Comparison of ENCODE assay signal across 1 cellular context in the genomic region with DNA sequence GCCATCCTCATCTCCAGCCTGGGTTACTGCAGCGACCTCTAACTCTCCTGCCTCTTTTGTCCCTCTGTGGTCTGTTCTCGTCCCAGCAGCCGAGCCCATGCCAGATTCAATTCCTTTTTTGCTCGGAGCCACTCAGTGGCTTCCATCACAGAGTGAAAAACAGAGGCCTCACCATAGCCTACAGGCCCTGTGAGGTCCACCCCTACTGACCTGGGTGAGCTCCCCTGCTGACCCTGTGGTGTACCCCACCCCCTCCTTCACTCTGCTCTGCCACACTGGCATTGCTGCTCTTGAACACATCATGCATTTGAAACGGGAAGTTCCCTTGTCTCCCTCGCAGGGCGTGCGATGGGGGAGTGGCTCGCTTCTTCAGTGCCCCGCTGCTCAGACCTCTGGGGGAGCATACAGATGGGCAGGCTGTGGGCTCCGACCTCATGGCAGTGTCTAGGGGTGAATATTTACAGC.
TF ChIP-seq lines count a peak whose summit lies in the region.

No MANE protein-coding gene starts in this region.

TF ChIP-seq in GM23338, 12 proteins besides CTCF, POLR2A, EP300 and RAD21 (continued from another document):
- TF ChIP-seq, protein P1, sequence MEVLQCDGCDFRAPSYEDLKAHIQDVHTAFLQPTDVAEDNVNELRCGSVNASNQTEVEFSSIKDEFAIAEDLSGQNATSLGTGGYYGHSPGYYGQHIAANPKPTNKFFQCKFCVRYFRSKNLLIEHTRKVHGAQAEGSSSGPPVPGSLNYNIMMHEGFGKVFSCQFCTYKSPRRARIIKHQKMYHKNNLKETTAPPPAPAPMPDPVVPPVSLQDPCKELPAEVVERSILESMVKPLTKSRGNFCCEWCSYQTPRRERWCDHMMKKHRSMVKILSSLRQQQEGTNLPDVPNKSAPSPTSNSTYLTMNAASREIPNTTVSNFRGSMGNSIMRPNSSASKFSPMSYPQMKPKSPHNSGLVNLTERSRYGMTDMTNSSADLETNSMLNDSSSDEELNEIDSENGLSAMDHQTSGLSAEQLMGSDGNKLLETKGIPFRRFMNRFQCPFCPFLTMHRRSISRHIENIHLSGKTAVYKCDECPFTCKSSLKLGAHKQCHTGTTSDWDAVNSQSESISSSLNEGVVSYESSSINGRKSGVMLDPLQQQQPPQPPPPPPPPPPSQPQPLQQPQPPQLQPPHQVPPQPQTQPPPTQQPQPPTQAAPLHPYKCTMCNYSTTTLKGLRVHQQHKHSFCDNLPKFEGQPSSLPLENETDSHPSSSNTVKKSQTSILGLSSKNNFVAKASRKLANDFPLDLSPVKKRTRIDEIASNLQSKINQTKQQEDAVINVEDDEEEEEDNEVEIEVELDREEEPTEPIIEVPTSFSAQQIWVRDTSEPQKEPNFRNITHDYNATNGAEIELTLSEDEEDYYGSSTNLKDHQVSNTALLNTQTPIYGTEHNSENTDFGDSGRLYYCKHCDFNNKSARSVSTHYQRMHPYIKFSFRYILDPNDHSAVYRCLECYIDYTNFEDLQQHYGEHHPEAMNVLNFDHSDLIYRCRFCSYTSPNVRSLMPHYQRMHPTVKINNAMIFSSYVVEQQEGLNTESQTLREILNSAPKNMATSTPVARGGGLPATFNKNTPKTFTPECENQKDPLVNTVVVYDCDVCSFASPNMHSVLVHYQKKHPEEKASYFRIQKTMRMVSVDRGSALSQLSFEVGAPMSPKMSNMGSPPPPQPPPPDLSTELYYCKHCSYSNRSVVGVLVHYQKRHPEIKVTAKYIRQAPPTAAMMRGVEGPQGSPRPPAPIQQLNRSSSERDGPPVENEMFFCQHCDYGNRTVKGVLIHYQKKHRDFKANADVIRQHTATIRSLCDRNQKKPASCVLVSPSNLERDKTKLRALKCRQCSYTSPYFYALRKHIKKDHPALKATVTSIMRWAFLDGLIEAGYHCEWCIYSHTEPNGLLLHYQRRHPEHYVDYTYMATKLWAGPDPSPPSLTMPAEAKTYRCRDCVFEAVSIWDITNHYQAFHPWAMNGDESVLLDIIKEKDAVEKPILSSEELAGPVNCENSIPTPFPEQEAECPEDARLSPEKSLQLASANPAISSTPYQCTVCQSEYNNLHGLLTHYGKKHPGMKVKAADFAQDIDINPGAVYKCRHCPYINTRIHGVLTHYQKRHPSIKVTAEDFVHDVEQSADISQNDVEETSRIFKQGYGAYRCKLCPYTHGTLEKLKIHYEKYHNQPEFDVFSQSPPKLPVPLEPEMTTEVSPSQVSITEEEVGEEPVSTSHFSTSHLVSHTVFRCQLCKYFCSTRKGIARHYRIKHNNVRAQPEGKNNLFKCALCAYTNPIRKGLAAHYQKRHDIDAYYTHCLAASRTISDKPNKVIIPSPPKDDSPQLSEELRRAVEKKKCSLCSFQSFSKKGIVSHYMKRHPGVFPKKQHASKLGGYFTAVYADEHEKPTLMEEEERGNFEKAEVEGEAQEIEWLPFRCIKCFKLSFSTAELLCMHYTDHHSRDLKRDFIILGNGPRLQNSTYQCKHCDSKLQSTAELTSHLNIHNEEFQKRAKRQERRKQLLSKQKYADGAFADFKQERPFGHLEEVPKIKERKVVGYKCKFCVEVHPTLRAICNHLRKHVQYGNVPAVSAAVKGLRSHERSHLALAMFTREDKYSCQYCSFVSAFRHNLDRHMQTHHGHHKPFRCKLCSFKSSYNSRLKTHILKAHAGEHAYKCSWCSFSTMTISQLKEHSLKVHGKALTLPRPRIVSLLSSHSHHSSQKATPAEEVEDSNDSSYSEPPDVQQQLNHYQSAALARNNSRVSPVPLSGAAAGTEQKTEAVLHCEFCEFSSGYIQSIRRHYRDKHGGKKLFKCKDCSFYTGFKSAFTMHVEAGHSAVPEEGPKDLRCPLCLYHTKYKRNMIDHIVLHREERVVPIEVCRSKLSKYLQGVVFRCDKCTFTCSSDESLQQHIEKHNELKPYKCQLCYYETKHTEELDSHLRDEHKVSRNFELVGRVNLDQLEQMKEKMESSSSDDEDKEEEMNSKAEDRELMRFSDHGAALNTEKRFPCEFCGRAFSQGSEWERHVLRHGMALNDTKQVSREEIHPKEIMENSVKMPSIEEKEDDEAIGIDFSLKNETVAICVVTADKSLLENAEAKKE (CRISPR knock-in tag; IDR thresholded peaks at IDR 0.05): no peak
- no peak for TF ChIP-seq ETS1 (IDR thresholded peaks at IDR 0.05)
